1 cellular context compared by ENCODE assay signal in genomic region chr20:53652090-53652858, GRCh38.
TF ChIP-seq lines count a peak whose summit lies in the region.

No MANE protein-coding gene starts in this region.

TF ChIP-seq in GM12878, 131 proteins besides CTCF, POLR2A, EP300 and RAD21 (continued from another document and continues in another):
- TF ChIP-seq IRF5 (IDR thresholded peaks at IDR 0.05; ENCODE audit: borderline replicate concordance) (no peak), SIX5 (IDR thresholded peaks at IDR 0.05; ENCODE audit: low read depth, low read length, severe bottlenecking) (no peak), NBN (IDR thresholded peaks at IDR 0.05) (peak; percentile 83), IKZF1 (conservative IDR thresholded peaks at IDR 0.05) (peak; percentile 88), NFIC (IDR thresholded peaks at IDR 0.05; ENCODE audit: low read depth, low read length) (peak; percentile 90), BCL11A (IDR thresholded peaks at IDR 0.05; ENCODE audit: low read depth, low read length) (no peak), POU2F2 (IDR thresholded peaks at IDR 0.05; ENCODE audit: borderline replicate concordance, low read depth, low read length) (0 out of 3 replicates have a peak, but pooled peaks have one; percentile 10), USF2 (IDR thresholded peaks at IDR 0.05; ENCODE audit: borderline replicate concordance, low read depth, low read length) (peak; percentile 31; the same call in 1 of the 2 replicates), PML (IDR thresholded peaks at IDR 0.05; ENCODE audit: low read length) (no peak), TAF1 (IDR thresholded peaks at IDR 0.05; ENCODE audit: borderline replicate concordance, low read depth, low read length) (no peak), CUX1 (IDR thresholded peaks at IDR 0.05; ENCODE audit: insufficient replicate concordance, low read depth, low read length) (peak; percentile 87), ATF3 (IDR thresholded peaks at IDR 0.05; ENCODE audit: borderline replicate concordance, extremely low read depth, low read depth, low read length) (no peak), SUPT20H (IDR thresholded peaks at IDR 0.05; ENCODE audit: borderline replicate concordance, control insufficient read depth, low read depth, low read length) (no peak), PBX3 (IDR thresholded peaks at IDR 0.05; ENCODE audit: insufficient replicate concordance, low read depth, low read length) (no peak), MTA3 (IDR thresholded peaks at IDR 0.05; ENCODE audit: borderline replicate concordance, low read length) (0 out of 2 replicates have a peak, but pooled peaks have one; percentile 28), ZZZ3 (IDR thresholded peaks at IDR 0.05; ENCODE audit: control insufficient read depth, insufficient read length, low read depth) (no peak), MEF2A (IDR thresholded peaks at IDR 0.05; ENCODE audit: insufficient read depth, low read depth, low read length) (peak; percentile 98), JUND (IDR thresholded peaks at IDR 0.05; ENCODE audit: low read depth, low read length) (no peak), ELK1 (IDR thresholded peaks at IDR 0.05; ENCODE audit: low read depth, low read length) (no peak), RAD51 (IDR thresholded peaks at IDR 0.05) (peak; percentile 90), PAX5 (IDR thresholded peaks at IDR 0.05; ENCODE audit: borderline replicate concordance, low read depth, low read length) (no peak), ZBED1 (IDR thresholded peaks at IDR 0.05; ENCODE audit: borderline replicate concordance) (peak; percentile 99), STAT3 (IDR thresholded peaks at IDR 0.05; ENCODE audit: low read depth, low read length) (no peak), RELB (IDR thresholded peaks at IDR 0.05; ENCODE audit: low read depth) (peak; percentile 86), IRF3 (IDR thresholded peaks at IDR 0.05) (no peak), NFYA (IDR thresholded peaks at IDR 0.05; ENCODE audit: borderline replicate concordance, low read depth, low read length) (no peak), POLR2AphosphoS5 (IDR thresholded peaks at IDR 0.05; ENCODE audit: low read length) (peak; percentile 57), RFX5 (IDR thresholded peaks at IDR 0.05; ENCODE audit: low read depth, low read length) (no peak), EGR1 (IDR thresholded peaks at IDR 0.05; ENCODE audit: borderline replicate concordance in 1 of 2, low read depth in 2 of 2, low read length in 2 of 2) (no peak), ZBTB40 (IDR thresholded peaks at IDR 0.05; ENCODE audit: borderline replicate concordance) (peak; percentile 34; the same call in 1 of the 2 replicates), ZBTB4 (CRISPR knock-in tag; IDR thresholded peaks at IDR 0.05) (no peak), RUNX3 (IDR thresholded peaks at IDR 0.05; ENCODE audit: low read length) (peak; percentile 57), ZNF217 (IDR thresholded peaks at IDR 0.05) (0 out of 2 replicates have a peak, but pooled peaks have one; percentile 43), NRF1 (conservative IDR thresholded peaks at IDR 0.05; ENCODE audit: low read depth, low read length) (no peak), TARDBP (IDR thresholded peaks at IDR 0.05; ENCODE audit: borderline replicate concordance) (no peak)
